Comparison of ENCODE assay signal across 1 cellular context in the genomic region with DNA sequence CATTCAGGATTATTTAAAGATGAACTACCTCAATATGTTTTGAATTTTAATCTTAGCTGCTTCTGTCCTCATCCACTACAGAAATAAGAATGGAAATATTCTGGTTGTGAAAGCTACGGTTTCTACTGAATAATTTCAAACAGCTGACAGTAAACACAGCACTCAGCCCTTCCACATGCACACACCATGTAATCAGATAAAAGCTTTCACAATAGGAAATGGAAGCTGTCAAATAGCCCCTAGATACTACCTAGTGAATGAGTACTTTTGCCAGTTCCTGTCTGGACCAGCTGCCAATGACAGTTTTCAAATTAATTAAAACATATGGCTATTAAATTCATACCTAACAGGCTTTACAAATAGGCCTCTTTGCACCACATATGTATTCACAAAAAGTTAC.
TF ChIP-seq lines count a peak whose summit lies in the region.

No MANE protein-coding gene starts in this region.

TF ChIP-seq in SK-N-SH, 30 proteins besides CTCF, POLR2A, EP300 and RAD21 (continued from another document):
- no peak for TF ChIP-seq REST (IDR thresholded peaks at IDR 0.05; ENCODE audit: low read depth, low read length)
- TF ChIP-seq ZBTB33 (IDR thresholded peaks at IDR 0.05; ENCODE audit: borderline replicate concordance, low read depth) = no peak
- TF ChIP-seq FOSL2 (IDR thresholded peaks at IDR 0.05; ENCODE audit: borderline replicate concordance, low read depth) = no peak
- no peak for TF ChIP-seq YY1 (IDR thresholded peaks at IDR 0.05; ENCODE audit: low read depth)
- no peak for TF ChIP-seq FOXM1 (IDR thresholded peaks at IDR 0.05; ENCODE audit: low read depth)
- no peak for TF ChIP-seq MEF2A (IDR thresholded peaks at IDR 0.05; ENCODE audit: borderline replicate concordance, low read depth)
- TF ChIP-seq SMC3 (IDR thresholded peaks at IDR 0.05; ENCODE audit: low read depth, low read length) = no peak
- TF ChIP-seq NFIC (IDR thresholded peaks at IDR 0.05; ENCODE audit: borderline replicate concordance) = no peak
- no peak for TF ChIP-seq GABPA (IDR thresholded peaks at IDR 0.05; ENCODE audit: low read depth)
- TF ChIP-seq TEAD4 (IDR thresholded peaks at IDR 0.05; ENCODE audit: borderline replicate concordance, insufficient read depth) = no peak
- TF ChIP-seq RFX5 (IDR thresholded peaks at IDR 0.05; ENCODE audit: low read length) = no peak; the same call in 1 of the 2 replicates
- TF ChIP-seq JUND (IDR thresholded peaks at IDR 0.05) = no peak
- TF ChIP-seq PBX3 (IDR thresholded peaks at IDR 0.05) = no peak
- TF ChIP-seq EZH2phosphoT487 (IDR thresholded peaks at IDR 0.05; ENCODE audit: borderline replicate concordance, low read depth) = no peak
- TF ChIP-seq, protein P1, sequence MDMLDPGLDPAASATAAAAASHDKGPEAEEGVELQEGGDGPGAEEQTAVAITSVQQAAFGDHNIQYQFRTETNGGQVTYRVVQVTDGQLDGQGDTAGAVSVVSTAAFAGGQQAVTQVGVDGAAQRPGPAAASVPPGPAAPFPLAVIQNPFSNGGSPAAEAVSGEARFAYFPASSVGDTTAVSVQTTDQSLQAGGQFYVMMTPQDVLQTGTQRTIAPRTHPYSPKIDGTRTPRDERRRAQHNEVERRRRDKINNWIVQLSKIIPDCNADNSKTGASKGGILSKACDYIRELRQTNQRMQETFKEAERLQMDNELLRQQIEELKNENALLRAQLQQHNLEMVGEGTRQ (IDR thresholded peaks at IDR 0.05; ENCODE audit: borderline replicate concordance, low read depth, low read length) = no peak
- TF ChIP-seq POLR2AphosphoS5 (IDR thresholded peaks at IDR 0.05; ENCODE audit: low read depth, low read length) = peak; percentile 73; the same call in 1 of the 2 replicates
- TF ChIP-seq RXRA (IDR thresholded peaks at IDR 0.05; ENCODE audit: borderline replicate concordance, low read depth) = no peak
- peak; percentile 54; the same call in 1 of the 2 replicates for TF ChIP-seq TCF12 (IDR thresholded peaks at IDR 0.05)
- 0 out of 2 replicates have a peak, but pooled peaks have one; percentile 25 for TF ChIP-seq SIN3A (IDR thresholded peaks at IDR 0.05; ENCODE audit: borderline replicate concordance, low read depth, low read length)
- no peak for TF ChIP-seq TAF1 (IDR thresholded peaks at IDR 0.05; ENCODE audit: borderline replicate concordance, low read depth, low read length)
- peak; percentile 75; the same call in 1 of the 2 replicates for TF ChIP-seq RCOR1 (IDR thresholded peaks at IDR 0.05; ENCODE audit: low read length)
- TF ChIP-seq MXI1 (IDR thresholded peaks at IDR 0.05; ENCODE audit: low read depth, low read length) = peak; percentile 80
